Comparison of ENCODE assay signal across 2 cellular contexts in genomic region chr2:218392459-218392858, GRCh38.
TF ChIP-seq lines count a peak whose summit lies in the region.

No MANE protein-coding gene starts in this region.

TF ChIP-seq in HepG2, 621 proteins besides CTCF, POLR2A, EP300 and RAD21:
- no peak for TF ChIP-seq PAX8 (CRISPR knock-in tag; IDR thresholded peaks at IDR 0.05; ENCODE audit: borderline replicate concordance)
- no peak for TF ChIP-seq ZNF20 (CRISPR knock-in tag; IDR thresholded peaks at IDR 0.05)
- no peak for TF ChIP-seq CBX1 (IDR thresholded peaks at IDR 0.05; ENCODE audit: low read depth)
- no peak for TF ChIP-seq SP1 (IDR thresholded peaks at IDR 0.05)
- no peak for TF ChIP-seq SP1 (CRISPR knock-in tag; IDR thresholded peaks at IDR 0.05)
- TF ChIP-seq DNMT1 (CRISPR knock-in tag; IDR thresholded peaks at IDR 0.05): no peak
- no peak for TF ChIP-seq CCAR2 (optimal IDR thresholded peaks at IDR 0.05; ENCODE audit: low read depth, low read length)
- TF ChIP-seq ZBTB44 (CRISPR knock-in tag; IDR thresholded peaks at IDR 0.05): no peak
- TF ChIP-seq ZNF629 (CRISPR knock-in tag; conservative IDR thresholded peaks at IDR 0.05): peak; percentile 85
- TF ChIP-seq ARNTL (CRISPR knock-in tag; IDR thresholded peaks at IDR 0.05): no peak

TF ChIP-seq in H1, 55 proteins besides CTCF, POLR2A, EP300 and RAD21:
- TF ChIP-seq TCF12 (IDR thresholded peaks at IDR 0.05; ENCODE audit: low read depth, low read length) (no peak), KDM1A (IDR thresholded peaks at IDR 0.05; ENCODE audit: borderline replicate concordance, low read length) (0 out of 2 replicates have a peak, but pooled peaks have one; percentile 17)
